Comparison of ENCODE assay signal across 8 cellular contexts in genomic region chr1:37477946-37478345, GRCh38. TPM values are rescaled to one million over a fixed set of nuclear protein-coding genes. Genes with fewer than 3 reads are reported as not detected.
DNase-seq lines count a peak whose midpoint lies in the region; ATAC-seq and TF ChIP-seq lines count a peak whose summit lies in the region.

No MANE protein-coding gene starts in this region.

- H3K27me3 ChIP-seq in Peyer's patch (no peaks in the 10 kb centered on the region), duodenal mucosa (ENCODE audit: control insufficient read depth in 1 of 2, insufficient read depth in 2 of 2, low read length in 2 of 2) (no peaks in the 10 kb centered on the region)

- H3K27ac Mint-ChIP-seq in neural crest cell (ENCODE audit: unreplicated experiment) = peak overlapping the region; percentile 12

- H3K4me3 ChIP-seq in Peyer's patch = peak overlapping the region; percentile 73 to 89 (median 86)
- H3K4me3 ChIP-seq in duodenal mucosa (ENCODE audit: low read depth in 1 of 2, low read length in 2 of 2) = peak overlapping the region; percentile 94 to 97

- DNase-seq in Daoy (ENCODE audit: low read depth) (peak; percentile 25), Peyer's patch (peak in 1 of 3 donors; percentile 53), neural crest cell (ENCODE audit: low read depth, low spot score) (no peak), NCI-H2227 (lab: John Stamatoyannopoulos, UW; ENCODE audit: unreplicated experiment) (no peak), mucosa of gallbladder (ENCODE audit: low spot score) (no peak), NAMALWA (ENCODE audit: low spot score) (no peak)

- no peak for TF ChIP-seq CTCF in Peyer's patch (IDR thresholded peaks at IDR 0.05)
- TF ChIP-seq CTCF in neural crest cell (conservative IDR thresholded peaks at IDR 0.05) = no peak

- H3K4me1 ChIP-seq in Peyer's patch = peaks cover 4 to 68% (median 26%) of the 10 kb centered on the region in 4 donors
- peaks cover 58 to 65% of the 10 kb centered on the region in 2 donors for H3K4me1 ChIP-seq in duodenal mucosa (ENCODE audit: control insufficient read depth in 1 of 2, insufficient read depth in 2 of 2, low read length in 2 of 2)

- peaks cover 26% of the 10 kb centered on the region for H3K4me1 Mint-ChIP-seq in neural crest cell

- peak overlapping the region; percentile 42 for H3K4me3 Mint-ChIP-seq in neural crest cell

- no peaks in the 10 kb centered on the region for H3K36me3 Mint-ChIP-seq in neural crest cell (ENCODE audit: low read depth)

- H3K27ac ChIP-seq in Peyer's patch (peak overlapping the region; percentile 93 to 98 (median 96)), duodenal mucosa (ENCODE audit: low read depth, low read length) (peak overlapping the region; percentile 97)

- H3K9me3 ChIP-seq in Peyer's patch (no peaks in the 10 kb centered on the region), duodenal mucosa (ENCODE audit: control insufficient read depth in 1 of 2, low read length in 2 of 2) (no peaks in the 10 kb centered on the region)

- H3K9ac ChIP-seq in duodenal mucosa (ENCODE audit: low read depth in 1 of 2, low read length in 2 of 2) = peak overlapping the region; percentile 99 to 100

- ATAC-seq in GM18511 (IDR thresholded peaks at IDR 0.05; ENCODE audit: unreplicated experiment) = no peak

- no peaks in the 10 kb centered on the region for H3K9me3 Mint-ChIP-seq in neural crest cell

- TF ChIP-seq POLR2A in Peyer's patch (IDR thresholded peaks at IDR 0.05) = no peak

- H3K36me3 ChIP-seq in Peyer's patch (peaks cover 0 to 44% (median 0%) of the 10 kb centered on the region in 3 donors), duodenal mucosa (ENCODE audit: control insufficient read depth in 1 of 2, insufficient read depth in 2 of 2, low read length in 2 of 2) (peaks cover 43 to 53% of the 10 kb centered on the region in 2 donors)

- H3K27me3 Mint-ChIP-seq in neural crest cell (ENCODE audit: low read depth) = peaks cover 11% of the 10 kb centered on the region

RNA-seq across cellular contexts. Expression of gene ZC3H12A, which starts 3.6 kb away (rescaled TPM):
- 15.2 and 18.1 TPM in 2 replicates for total RNA-seq in Daoy (2014; rRNA removed; shearing (Covaris generic))
- total RNA-seq in Peyer's patch (10 to 100 TPM; 29.7 to 37.0 (median 33.4) TPM), neural crest cell (3.0 and 3.6 TPM in 2 replicates), mucosa of gallbladder (17.6 TPM)

RNA-seq across cellular contexts. Expression of gene MEAF6, which starts 36.6 kb away (rescaled TPM):
- 83.8 and 98.8 TPM in 2 replicates for total RNA-seq in Daoy (2014; rRNA removed; shearing (Covaris generic))
- 10 to 100 TPM; 26.9 to 81.7 (median 54.7) TPM for total RNA-seq in Peyer's patch
- 77.3 and 83.4 TPM in 2 replicates for total RNA-seq in neural crest cell
- 74.2 TPM for total RNA-seq in mucosa of gallbladder
